Comparison of ENCODE assay signal across 1 cellular context in genomic region chr10:3009341-3009740, GRCh38.
TF ChIP-seq lines count a peak whose summit lies in the region.

No MANE protein-coding gene starts in this region.

TF ChIP-seq in IMR-90, 13 proteins besides CTCF, POLR2A, EP300 and RAD21 (continued from another document):
- TF ChIP-seq NFE2L2 (IDR thresholded peaks at IDR 0.05; ENCODE audit: low read depth, low read length): no peak
- no peak for TF ChIP-seq CEBPB (IDR thresholded peaks at IDR 0.05; ENCODE audit: low read depth, low read length)
